In the genomic region with DNA sequence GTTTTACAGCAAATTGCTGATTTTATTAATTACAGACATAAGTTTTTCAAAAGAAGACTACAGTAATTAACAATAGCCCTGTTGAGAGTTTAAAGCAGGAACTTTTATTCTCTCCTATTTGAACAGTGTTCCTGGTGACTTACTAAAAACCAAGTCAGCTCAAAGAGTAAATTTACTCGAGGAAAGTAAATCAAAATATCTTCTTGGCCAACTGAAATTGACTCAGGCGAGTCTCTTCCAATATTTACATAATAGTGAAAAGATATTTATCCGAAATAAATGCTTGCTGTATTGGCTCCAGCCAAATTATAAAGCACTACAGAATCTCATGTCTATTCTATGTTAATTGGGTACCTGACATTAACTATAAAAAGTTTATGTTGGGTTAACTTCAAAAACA, we compare ENCODE assay signal across 13 cellular contexts. TPM values are rescaled to one million over a fixed set of nuclear protein-coding genes. Genes with fewer than 3 reads are reported as not detected.
DNase-seq lines count a peak whose midpoint lies in the region; ATAC-seq, FAIRE-seq and TF ChIP-seq lines count a peak whose summit lies in the region.
"Had no signal": no experiment of that assay in that cellular context is flagged by ENCODE, and none has a peak within 500 bp of the region (broad histone marks: within the 10 kb centered on the region; RNA-seq: fewer than 3 reads in every experiment).

No MANE protein-coding gene starts in this region.

- POLR2A ChIA-PET in Caco-2 (lab: Charles Lee), result no interaction called here

- H3K9me2 ChIP-seq in MM.1S (replicated peaks; ENCODE audit: insufficient read depth, low read length), result no peaks in the 10 kb centered on the region

- ATAC-seq in gastrocnemius medialis (no peak), GM19035 (IDR thresholded peaks at IDR 0.05; ENCODE audit: unreplicated experiment) (no peak)

- BruUV-seq in Caco-2 (replicated peaks; lab: Mats Ljungman, UMichigan), result no TSS peak

- H2AFZ ChIP-seq in ACC112 (ENCODE audit: low read length, unreplicated experiment), result no peak overlapping the region
- no peak overlapping the region for H2AFZ ChIP-seq in MM.1S (ENCODE audit: low read length)

- peaks cover 5% of the 10 kb centered on the region; the same call in 1 of the 2 replicates for H4K20me1 ChIP-seq in MM.1S (ENCODE audit: insufficient read depth, low read length)

- no peak overlapping the region for H3K27ac Mint-ChIP-seq in Caco-2 (ENCODE audit: unreplicated experiment)

- H3K36me3 Mint-ChIP-seq in Caco-2 (ENCODE audit: insufficient read depth, unreplicated experiment), result no peaks in the 10 kb centered on the region

- DNase-seq in MM.1S (no peak), fibroblast of villous mesenchyme (ENCODE audit: low read depth) (no peak), gastrocnemius medialis (no peak), Caco-2 (no peak), D721Med (ENCODE audit: insufficient read length, low spot score) (no peak)
- DNase-seq in activated CD4-positive, CD25-positive, alpha-beta regulatory T cell treated with anti-CD3 and anti-CD28 coated beads, Interleukin-2, amount 50 U/mL, for 72 hours, result no peak
- DNase-seq: activated T-cell treated with anti-CD3 and anti-CD28 coated beads for 4 hours, DMS79, NCI-H2029 treated with DMSO at 0.1 percent for 48 hours, NCI-H82 had no signal

- H3K4me3 ChIP-seq in ACC112 (ENCODE audit: low read depth, low read length) (peak overlapping the region; percentile 60), MM.1S (ENCODE audit: low read length) (no peak overlapping the region), fibroblast of villous mesenchyme (ENCODE audit: low read depth, low read length) (peak overlapping the region; percentile 7), gastrocnemius medialis (no peak overlapping the region), Caco-2 (ENCODE audit: low read depth, low read length) (no peak overlapping the region)

- H3F3A ChIP-seq in MM.1S (ENCODE audit: insufficient read depth, low read length), result peaks cover 7% of the 10 kb centered on the region; the same call in 1 of the 2 replicates

- CTCF ChIA-PET in Caco-2 (lab: Charles Lee), result no interaction called here

- H3K9me3 ChIP-seq in MM.1S (replicated peaks; ENCODE audit: insufficient read depth, low read length) (no peaks in the 10 kb centered on the region), gastrocnemius medialis (no peaks in the 10 kb centered on the region), Caco-2 (no peaks in the 10 kb centered on the region)

- peak overlapping the region; percentile 17; the same call in 1 of the 2 replicates for H3K4me2 ChIP-seq in MM.1S (ENCODE audit: low read depth, low read length)

- no peak for TF ChIP-seq CTCF in MM.1S (IDR thresholded peaks at IDR 0.05; ENCODE audit: low read length)
- TF ChIP-seq CTCF in fibroblast of villous mesenchyme (IDR thresholded peaks at IDR 0.05; ENCODE audit: insufficient read depth, low read depth, low read length), result no peak
- TF ChIP-seq CTCF in gastrocnemius medialis (IDR thresholded peaks at IDR 0.05 in 4 of 5, conservative IDR thresholded peaks at IDR 0.05 in 1 of 5), result no peak
- no peak for TF ChIP-seq CTCF in Caco-2 (IDR thresholded peaks at IDR 0.05; ENCODE audit: insufficient read depth in 1 of 2, low read depth in 1 of 2, low read length in 1 of 2, severe bottlenecking in 1 of 2, unreplicated experiment in 1 of 2)
- TF ChIP-seq CTCF in D721Med (IDR thresholded peaks at IDR 0.05; ENCODE audit: insufficient read depth, missing control alignments), result no peak

- no peaks in the 10 kb centered on the region for H3K27me3 ChIP-seq in ACC112 (ENCODE audit: insufficient read depth, low read length)
- no peaks in the 10 kb centered on the region for H3K27me3 ChIP-seq in MM.1S (replicated peaks; ENCODE audit: insufficient read depth, low read length)
- no peaks in the 10 kb centered on the region for H3K27me3 ChIP-seq in gastrocnemius medialis
- H3K27me3 ChIP-seq in Caco-2 (replicated peaks; ENCODE audit: control insufficient read depth, insufficient read depth, low read length), result no peaks in the 10 kb centered on the region

- H3K36me3 ChIP-seq in ACC112 (ENCODE audit: insufficient read depth, low read length) (no peaks in the 10 kb centered on the region), MM.1S (replicated peaks; ENCODE audit: insufficient read depth, low read length) (no peaks in the 10 kb centered on the region), gastrocnemius medialis (no peaks in the 10 kb centered on the region), Caco-2 (ENCODE audit: control insufficient read depth, insufficient read depth, low read length) (no peaks in the 10 kb centered on the region)

- in situ Hi-C loops in gastrocnemius medialis (cut with MboI; ENCODE audit: low sequenced_read_pairs in 4 of 4), result no loop called here

- no peak overlapping the region for H3K9ac ChIP-seq in MM.1S (ENCODE audit: low read length)

- no peak for FAIRE-seq in D721Med (lab: Jason Lieb, UNC)
- FAIRE-seq: GM12892 had no signal

- peak overlapping the region; percentile 100 for H3K27ac ChIP-seq in ACC112 (ENCODE audit: low read depth, low read length)
- no peak overlapping the region for H3K27ac ChIP-seq in MM.1S (ENCODE audit: low read length)
- peak overlapping the region; percentile 42 to 62 (median 52) for H3K27ac ChIP-seq in gastrocnemius medialis

- intact Hi-C loops in gastrocnemius medialis (cut with DNase I; ENCODE audit: low total_unique reads), result no loop called here
- intact Hi-C loops in Caco-2 (cut with micrococcal nuclease; ENCODE audit: unreplicated experiment), result no loop called here

- H3K4me1 ChIP-seq in ACC112 (ENCODE audit: control insufficient read depth, insufficient read depth, low read length, unreplicated experiment), result peaks cover 74% of the 10 kb centered on the region
- peaks cover 25% of the 10 kb centered on the region for H3K4me1 ChIP-seq in MM.1S (ENCODE audit: low read length)
- H3K4me1 ChIP-seq in gastrocnemius medialis, result peaks cover 36 to 55% of the 10 kb centered on the region in 2 donors
- peaks cover 34% of the 10 kb centered on the region; the same call in 1 of the 2 replicates for H3K4me1 ChIP-seq in Caco-2

- peaks cover 93% of the 10 kb centered on the region for H3K79me2 ChIP-seq in ACC112 (ENCODE audit: control insufficient read depth, insufficient read depth, low read length, unreplicated experiment)
- H3K79me2 ChIP-seq in MM.1S (ENCODE audit: low read length), result peaks cover 78% of the 10 kb centered on the region

- H3K4me1 Mint-ChIP-seq in Caco-2 (ENCODE audit: low read depth, unreplicated experiment), result peaks cover 16% of the 10 kb centered on the region

- H3K9me3 Mint-ChIP-seq in Caco-2 (ENCODE audit: unreplicated experiment), result no peaks in the 10 kb centered on the region

- H3K27me3 Mint-ChIP-seq in Caco-2 (ENCODE audit: insufficient read depth, unreplicated experiment), result no peaks in the 10 kb centered on the region

- no peak overlapping the region for H3K4me3 Mint-ChIP-seq in Caco-2 (ENCODE audit: unreplicated experiment)

- TF ChIP-seq POLR2A in gastrocnemius medialis (IDR thresholded peaks at IDR 0.05), result no peak

RNA-seq across cellular contexts. Expression of a gene that starts 13.2 kb away (rescaled TPM):
- total RNA-seq in fibroblast of villous mesenchyme (33.2 and 36.1 TPM in 2 replicates), gastrocnemius medialis (10 to 100 TPM; 14.3 to 20.2 (median 16.7) TPM), Caco-2 (2022) (27.8 and 29.1 TPM in 2 replicates)

Comparison
In these comparisons a context has a peak if more than half of its experiments do, and no peak if none do; other contexts are left out.
1. H3K4me3 ChIP-seq: peak in ACC112 (single experiment) and fibroblast of villous mesenchyme (single experiment); none in MM.1S (single experiment), gastrocnemius medialis (0 of 4) and Caco-2 (single experiment).